8 cellular contexts compared by ENCODE assay signal in the genomic region with DNA sequence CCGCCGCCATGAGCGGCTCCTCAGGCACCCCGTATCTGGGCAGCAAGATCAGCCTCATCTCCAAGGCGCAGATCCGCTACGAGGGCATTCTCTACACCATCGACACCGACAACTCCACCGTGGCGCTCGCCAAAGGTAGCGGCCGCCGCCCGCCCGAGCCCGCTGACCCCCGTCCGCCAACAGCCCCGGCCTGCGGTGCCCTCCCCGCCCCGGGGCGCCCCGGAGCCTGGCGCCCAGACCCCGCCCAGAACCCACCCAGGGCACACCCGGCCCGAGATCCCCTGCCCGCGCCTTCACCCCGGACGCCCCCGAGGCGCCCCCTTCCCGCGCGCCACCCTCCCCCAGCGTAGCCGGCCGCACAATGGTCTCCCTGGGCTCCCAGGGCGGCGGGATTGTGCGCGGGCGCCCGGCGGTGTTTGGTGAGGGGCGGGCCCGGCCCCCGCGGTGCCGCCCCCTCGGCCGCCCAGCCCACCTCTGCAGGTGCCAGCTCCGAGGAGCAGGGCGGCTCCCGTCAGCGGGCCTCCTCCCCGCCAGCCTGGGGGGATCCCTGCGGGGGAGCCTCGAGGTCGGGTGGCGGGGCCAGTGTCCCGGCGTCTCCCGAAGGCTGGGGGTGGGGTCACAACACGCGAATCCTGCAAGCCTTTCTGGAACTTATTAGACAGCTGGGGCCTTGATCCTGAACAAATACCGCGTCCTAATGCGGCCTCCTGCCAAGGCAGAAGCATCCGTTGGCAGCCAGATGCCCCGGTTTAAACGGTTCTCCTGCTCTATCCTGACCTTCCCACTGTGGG. TPM values are rescaled to one million over a fixed set of nuclear protein-coding genes. Genes with fewer than 3 reads are reported as not detected.
DNase-seq lines count a peak whose midpoint lies in the region; ATAC-seq, FAIRE-seq and TF ChIP-seq lines count a peak whose summit lies in the region.

No MANE protein-coding gene starts in this region.

- peak overlapping the region; percentile 83 to 88 (median 87) for H3K4me3 Mint-ChIP-seq in T-cell

- H3K27me3 ChIP-seq in HUES6 (ENCODE audit: control insufficient read depth, insufficient read depth, low read length) (peaks cover 9% of the 10 kb centered on the region; the same call in 1 of the 2 replicates), stomach smooth muscle (ENCODE audit: control insufficient read depth in 1 of 2, insufficient read depth in 2 of 2, low read length in 2 of 2) (peaks cover 3 to 5% of the 10 kb centered on the region in 2 donors)

- peaks cover 47 to 63% (median 56%) of the 10 kb centered on the region in 3 donors for H3K4me1 Mint-ChIP-seq in T-cell

- intact Hi-C loops in lower leg skin (cut with DNase I; ENCODE audit: low total_unique reads) = loop anchor here (5.0 kb wide), 1 partner anchor 56 kb away; a partner anchor contains a TSS

- POLR2A ChIA-PET in T-cell (lab: Charles Lee) = interaction anchor here (0.5 to 1.5 kb wide), 3 partner anchors 56 to 104 kb away, joined by 3 to 14 read pairs (median 4); no protein-coding TSS in a partner anchor

- H3K27ac Mint-ChIP-seq in T-cell = peak overlapping the region; percentile 78 to 80

- 0% methylated on average over 14 to 23 of the region's 76 CpGs for whole genome bisulfite sequencing in lower leg skin, 2 donors

- H3K9me3 ChIP-seq in HUES6 (ENCODE audit: control insufficient read depth, insufficient read depth, low read depth, low read length) = no peaks in the 10 kb centered on the region
- no peaks in the 10 kb centered on the region for H3K9me3 ChIP-seq in stomach smooth muscle (ENCODE audit: control insufficient read depth in 2 of 2, low read length in 2 of 2)

- no peak overlapping the region for H3K27ac ChIP-seq in HUES6 (ENCODE audit: low read depth, low read length)
- peak overlapping the region; percentile 37 for H3K27ac ChIP-seq in stomach smooth muscle (ENCODE audit: low read length)

- H3K9ac ChIP-seq in HUES6 (ENCODE audit: low read length) = peak overlapping the region; percentile 80
- peak overlapping the region; percentile 55 to 62 for H3K9ac ChIP-seq in stomach smooth muscle (ENCODE audit: low read length in 2 of 2)

- H3K27me3 Mint-ChIP-seq in T-cell = no peaks in the 10 kb centered on the region

- H3K4me1 ChIP-seq in HUES6 (ENCODE audit: control insufficient read depth, insufficient read depth, low read length) (peaks cover 6% of the 10 kb centered on the region; the same call in 1 of the 2 replicates), stomach smooth muscle (ENCODE audit: control insufficient read depth, insufficient read depth, low read length) (peaks cover 21% of the 10 kb centered on the region)

- TF ChIP-seq POLR2A in lower leg skin (IDR thresholded peaks at IDR 0.05) = no peak

- CTCF ChIA-PET in T-cell (lab: Charles Lee) = interaction anchor here in 1 of 2 donors (0.6 kb wide), 1 partner anchor 1960 kb away, joined by 3 read pairs; no protein-coding TSS in a partner anchor

- no peaks in the 10 kb centered on the region for H3K9me3 Mint-ChIP-seq in T-cell

- ATAC-seq in GM21360 (IDR thresholded peaks at IDR 0.05; ENCODE audit: unreplicated experiment) (peak; percentile 19), T-cell (replicated peaks in 1 of 4) (peak; percentile 2 to 19 (median 6))

- H3K36me3 ChIP-seq in HUES6 (ENCODE audit: control insufficient read depth, insufficient read depth, low read length) = peaks cover 42% of the 10 kb centered on the region
- H3K36me3 ChIP-seq in stomach smooth muscle (ENCODE audit: control insufficient read depth in 2 of 2, insufficient read depth in 2 of 2, low read length in 2 of 2) = peaks cover 27 to 30% of the 10 kb centered on the region in 2 donors

- H3K36me3 Mint-ChIP-seq in T-cell = peaks cover 25% of the 10 kb centered on the region

- TF ChIP-seq CTCF in cardiac fibroblast (IDR thresholded peaks at IDR 0.05; ENCODE audit: low read depth, low read length) (no peak), lower leg skin (IDR thresholded peaks at IDR 0.05) (no peak), D721Med (IDR thresholded peaks at IDR 0.05; ENCODE audit: insufficient read depth, missing control alignments) (no peak)

- no peak for FAIRE-seq in D721Med (lab: Jason Lieb, UNC)

- DNase-seq in DMS53 treated with DMSO at 0.1 percent for 48 hours (lab: John Stamatoyannopoulos, UW; ENCODE audit: unreplicated experiment) (peak; percentile 33), T-cell (peak in 20 of 34 experiments; percentile 20 to 50 (median 35)), cardiac fibroblast (ENCODE audit: low read depth in 2 of 2) (peak; percentile 31), lower leg skin (ENCODE audit: low spot score in 2 of 2) (peak in 1 of 2 donors; percentile 89), D721Med (ENCODE audit: insufficient read length, low spot score) (no peak)

- H3K4me3 ChIP-seq in HUES6 (ENCODE audit: low read depth, low read length) (peak overlapping the region; percentile 74), cardiac fibroblast (replicated peaks in 1 of 2; ENCODE audit: low read depth in 2 of 2, low read length in 2 of 2) (peak overlapping the region; percentile 76 to 82), lower leg skin (ENCODE audit: low read depth, poor library complexity, severe bottlenecking) (peak overlapping the region; percentile 66), stomach smooth muscle (ENCODE audit: low read length in 2 of 2) (peak overlapping the region; percentile 72 to 79)

RNA-seq across cellular contexts. Expression of a gene that starts 0.6 kb away (rescaled TPM):
- total RNA-seq in T-cell (10 to 100 TPM; 40.5 to 55.5 (median 54.4) TPM), lower leg skin (10 to 100 TPM; 44.9 to 60.3 (median 49.9) TPM)

RNA-seq across cellular contexts. Expression of a gene that starts 20.3 kb away (rescaled TPM):
- total RNA-seq in T-cell (100 to 1,000 TPM; 136 to 233 (median 208) TPM), lower leg skin (100 to 1,000 TPM; 200 to 240 (median 225) TPM)

RNA-seq across cellular contexts. Expression of a gene that starts 20.7 kb away (rescaled TPM):
- 10 to 100 TPM; 14.6 to 23.6 (median 19.4) TPM for total RNA-seq in T-cell
- total RNA-seq in lower leg skin = 10 to 100 TPM; 23.3 to 51.7 (median 25.8) TPM

RNA-seq across cellular contexts. Expression of a gene that starts 57.2 kb away (rescaled TPM):
- 10 to 100 TPM; 21.7 to 39.5 (median 35.2) TPM for total RNA-seq in T-cell
- 10 to 100 TPM; 21.1 to 40.6 (median 22.1) TPM for total RNA-seq in lower leg skin

RNA-seq across cellular contexts. Expression of a gene that starts 60.0 kb away (rescaled TPM):
- total RNA-seq in T-cell = 10 to 100 TPM; 21.1 to 51.9 (median 44.1) TPM
- total RNA-seq in lower leg skin = 10 to 100 TPM; 21.4 to 42.0 (median 29.1) TPM
